In the genomic region with DNA sequence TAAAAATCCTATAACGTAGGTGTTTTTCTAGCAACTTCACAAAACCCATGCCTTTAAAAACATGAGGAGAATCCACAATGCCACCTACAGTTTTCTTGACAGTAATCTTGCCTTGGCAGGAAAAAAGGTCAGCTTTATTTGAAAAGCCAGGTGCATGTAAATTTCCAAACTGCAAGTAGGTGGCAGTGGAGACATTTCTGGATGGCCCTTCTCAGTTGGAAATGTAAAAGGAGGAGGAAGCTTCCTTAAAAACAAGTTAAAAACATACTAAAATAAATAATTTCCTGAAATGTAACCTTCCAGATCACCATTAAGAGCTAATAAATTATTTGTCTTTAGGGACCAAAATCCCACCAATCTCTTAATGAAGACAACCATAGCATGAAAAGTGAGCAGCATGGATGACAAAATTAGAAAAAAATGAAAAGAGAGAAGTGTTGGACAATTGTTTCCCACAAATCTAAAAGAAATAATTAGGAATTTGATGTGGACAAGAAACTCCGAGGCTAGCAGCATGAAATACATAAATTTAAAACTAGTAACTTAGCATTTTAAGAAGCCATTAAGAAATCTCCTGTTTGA, we compare ENCODE assay signal across 8 cellular contexts.
DNase-seq lines count a peak whose midpoint lies in the region; ATAC-seq, FAIRE-seq and TF ChIP-seq lines count a peak whose summit lies in the region.

No MANE protein-coding gene starts in this region.

- POLR2A ChIA-PET in GM12878 (lab: Charles Lee) = no interaction called here

- DNase-seq in DMS 273 (lab: John Stamatoyannopoulos, UW; ENCODE audit: unreplicated experiment) (peak; percentile 47), DMS 273 treated with DMSO at 0.1 percent for 48 hours (lab: John Stamatoyannopoulos, UW) (no peak), NCI-H146 treated with DMSO at 0.1 percent for 48 hours (lab: John Stamatoyannopoulos, UW; ENCODE audit: unreplicated experiment) (peak; percentile 68), GM12878 (ENCODE audit: low read depth, low spot score) (no peak), mucosa of descending colon (peak in 1 of 3 donors; percentile 43), tibial nerve (ENCODE audit: low spot score in 2 of 2) (no peak), GDM1 (lab: John Stamatoyannopoulos, UW) (no peak)
- no peak for DNase-seq in activated naive CD4-positive, alpha-beta T cell treated with anti-CD3 and anti-CD28 coated beads, Interleukin-2, amount 10 ng/mL, durations not matched to agents 7 days and 5 days

- H3K27ac Mint-ChIP-seq in activated naive CD4-positive, alpha-beta T cell treated with anti-CD3 and anti-CD28 coated beads, Interleukin-2, amount 10 ng/mL, durations not matched to agents 7 days and 5 days = no peak overlapping the region

- no peaks in the 10 kb centered on the region for H3K79me2 ChIP-seq in GM12878 (ENCODE audit: control insufficient read depth, insufficient read depth, low read length)

- no peak overlapping the region for H3K4me3 Mint-ChIP-seq in activated naive CD4-positive, alpha-beta T cell treated with anti-CD3 and anti-CD28 coated beads, Interleukin-2, amount 10 ng/mL, durations not matched to agents 7 days and 5 days

- H2AFZ ChIP-seq in GM12878 (ENCODE audit: control insufficient read depth, low read depth, low read length) = no peak overlapping the region

- H3K27ac ChIP-seq in GM12878 (ENCODE audit: control insufficient read depth, insufficient read depth) = no peak overlapping the region
- no peak overlapping the region for H3K27ac ChIP-seq in tibial nerve

- peak; percentile 77 for TF ChIP-seq RAD21 in GM12878 (IDR thresholded peaks at IDR 0.05; ENCODE audit: insufficient read depth, low read depth, low read length)

- no peak for FAIRE-seq in GM12878 (lab: Jason Lieb, UNC)

- H3K27me3 ChIP-seq in GM12878 (replicated peaks in 1 of 2; ENCODE audit: control insufficient read depth in 2 of 2, insufficient read depth in 2 of 2, low read length in 1 of 2) (no peaks in the 10 kb centered on the region), tibial nerve (peaks cover 0 to 5% of the 10 kb centered on the region in 2 donors)

- TF ChIP-seq POLR2A in GM12878 (IDR thresholded peaks at IDR 0.05; ENCODE audit: low read depth, low read length) (no peak), tibial nerve (IDR thresholded peaks at IDR 0.05) (no peak)

- no peaks in the 10 kb centered on the region for H3K4me1 ChIP-seq in GM12878 (ENCODE audit: control insufficient read depth, insufficient read depth, low read length)
- H3K4me1 ChIP-seq in mucosa of descending colon (ENCODE audit: low read depth) = peaks cover 3% of the 10 kb centered on the region
- no peaks in the 10 kb centered on the region for H3K4me1 ChIP-seq in tibial nerve

- no peaks in the 10 kb centered on the region for H4K20me1 ChIP-seq in GM12878 (ENCODE audit: control insufficient read depth, insufficient read depth)

- H3K27me3 Mint-ChIP-seq in activated naive CD4-positive, alpha-beta T cell treated with anti-CD3 and anti-CD28 coated beads, Interleukin-2, amount 10 ng/mL, durations not matched to agents 7 days and 5 days = no peaks in the 10 kb centered on the region

- H3K9me3 ChIP-seq in GM12878 (replicated peaks; ENCODE audit: control insufficient read depth, insufficient read depth, low read length) = no peaks in the 10 kb centered on the region
- no peaks in the 10 kb centered on the region for H3K9me3 ChIP-seq in mucosa of descending colon
- H3K9me3 ChIP-seq in tibial nerve = no peaks in the 10 kb centered on the region

- TF ChIP-seq EP300 in GM12878 (IDR thresholded peaks at IDR 0.05; ENCODE audit: borderline replicate concordance in 1 of 2, control insufficient read depth in 1 of 2, low read depth in 2 of 2, low read length in 2 of 2) (no peak), tibial nerve (IDR thresholded peaks at IDR 0.05) (no peak)

- RAD21 ChIA-PET in GM12878 (lab: Charles Lee; ENCODE audit: unreplicated experiment) = interaction anchor here (0.6 to 9.4 kb wide), 14 partner anchors 10 to 334 kb away, joined by 3 to 89 read pairs (median 5); partner anchors contain the start of gene HOXB5

- H3K9me3 Mint-ChIP-seq in activated naive CD4-positive, alpha-beta T cell treated with anti-CD3 and anti-CD28 coated beads, Interleukin-2, amount 10 ng/mL, durations not matched to agents 7 days and 5 days = no peaks in the 10 kb centered on the region

- ATAC-seq in GM12878 = no peak
- ATAC-seq in mucosa of descending colon = peak; percentile 65

- SMC1A ChIA-PET in GM12878 (lab: Charles Lee; ENCODE audit: uncharacterized antibody, unreplicated experiment) = interaction anchor here (0.7 to 3.3 kb wide), 24 partner anchors 9 to 333 kb away, joined by 3 to 11 read pairs (median 4); partner anchors contain the start of gene HOXB5

- H3K4me3 ChIP-seq in GM12878 (no peak overlapping the region), mucosa of descending colon (no peak overlapping the region), tibial nerve (no peak overlapping the region)

- H3K4me2 ChIP-seq in GM12878 (ENCODE audit: control insufficient read depth, insufficient read depth) = no peak overlapping the region

- in situ Hi-C loops in GM12878 (cut with MboI) = loop anchor here (5.0 kb wide), 1 partner anchor 338 kb away; no protein-coding TSS in a partner anchor

- no peaks in the 10 kb centered on the region for H3K4me1 Mint-ChIP-seq in activated naive CD4-positive, alpha-beta T cell treated with anti-CD3 and anti-CD28 coated beads, Interleukin-2, amount 10 ng/mL, durations not matched to agents 7 days and 5 days

- BruUV-seq in GM12878 (replicated peaks; lab: Mats Ljungman, UMichigan) = no TSS peak

- H3K9ac ChIP-seq in GM12878 (ENCODE audit: control insufficient read depth, insufficient read depth, low read length) = no peak overlapping the region

- CTCF ChIA-PET in GM12878 (lab: Yijun Ruan, JAX) = interaction anchor here (0.5 to 11.1 kb wide), 36 partner anchors 12 to 359 kb away, joined by 3 to 220 read pairs (median 4); partner anchors contain the start of genes HOXB5 and HOXB6
- CTCF ChIA-PET in activated naive CD4-positive, alpha-beta T cell treated with anti-CD3 and anti-CD28 coated beads, Interleukin-2, amount 10 ng/mL, durations not matched to agents 7 days and 5 days (lab: Charles Lee) = interaction anchor here (0.7 to 2.8 kb wide), 10 partner anchors 10 to 342 kb away, joined by 3 to 24 read pairs (median 4); partner anchors contain the start of gene HOXB5

- H3K36me3 Mint-ChIP-seq in activated naive CD4-positive, alpha-beta T cell treated with anti-CD3 and anti-CD28 coated beads, Interleukin-2, amount 10 ng/mL, durations not matched to agents 7 days and 5 days = peaks cover 22% of the 10 kb centered on the region

- H3K36me3 ChIP-seq in GM12878 (ENCODE audit: control insufficient read depth in 2 of 2, insufficient read depth in 2 of 2, low read length in 1 of 2) = no peaks in the 10 kb centered on the region
- no peaks in the 10 kb centered on the region for H3K36me3 ChIP-seq in mucosa of descending colon (ENCODE audit: low read depth)
- no peaks in the 10 kb centered on the region for H3K36me3 ChIP-seq in tibial nerve

- 16% methylated on average over 2 of the region's 2 CpGs for WGBS in GM12878 (ENCODE audit: insufficient coverage, insufficient replicate concordance, low lambda C conversion rate, missing lambda C conversion rate)
- 56 to 58% methylated on average over 2 of the region's 2 CpGs for WGBS in tibial nerve, 2 donors

- TF ChIP-seq CTCF in GM12878 (IDR thresholded peaks at IDR 0.05 in 2 of 3, conservative IDR thresholded peaks at IDR 0.05 in 1 of 3; ENCODE audit: control insufficient read depth in 2 of 3, extremely low read depth in 1 of 3, insufficient read depth in 1 of 3, low read depth in 3 of 3, low read length in 3 of 3) (peak; percentile 47 to 62 (median 61)), mucosa of descending colon (IDR thresholded peaks at IDR 0.05) (peak; percentile 25), tibial nerve (IDR thresholded peaks at IDR 0.05) (peak in 1 of 5 experiments; percentile 31)

- intact Hi-C loops in GM12878 (cut with micrococcal nuclease; ENCODE audit: unreplicated experiment) (loop anchor here (5.0 to 10.0 kb wide), 3 partner anchors 48 to 358 kb away; partner anchors contain the start of gene HOXB8), mucosa of descending colon (cut with DNase I, micrococcal nuclease) (no loop called here)

TF ChIP-seq in GM12878, 131 proteins besides CTCF, POLR2A, EP300 and RAD21:
- TF ChIP-seq TCF3 (IDR thresholded peaks at IDR 0.05; ENCODE audit: borderline replicate concordance, insufficient read depth, low read depth, low read length) (no peak), SMC3 (IDR thresholded peaks at IDR 0.05; ENCODE audit: borderline replicate concordance, low read length) (peak; percentile 31; the same call in 1 of the 2 replicates), HDGF (IDR thresholded peaks at IDR 0.05) (no peak), YY1 (IDR thresholded peaks at IDR 0.05; ENCODE audit: low read depth, low read length) (no peak)

Comparison
In these comparisons a context has a peak if more than half of its experiments do, and no peak if none do; other contexts are left out.
1. DNase-seq: peak in DMS 273 (single experiment) and NCI-H146 treated with DMSO at 0.1 percent for 48 hours (single experiment); none in DMS 273 treated with DMSO at 0.1 percent for 48 hours (single experiment), GM12878 (single experiment), tibial nerve (0 of 2), activated naive CD4-positive, alpha-beta T cell treated with anti-CD3 and anti-CD28 coated beads, Interleukin-2, amount 10 ng/mL, durations not matched to agents 7 days and 5 days (single experiment) and GDM1 (single experiment).